ENCODE assay signal across 9 cellular contexts in genomic region chr18:48801728-48802542, GRCh38.
DNase-seq lines count a peak whose midpoint lies in the region; ATAC-seq, FAIRE-seq and TF ChIP-seq lines count a peak whose summit lies in the region.
"Had no signal": no experiment of that assay in that cellular context is flagged by ENCODE, and none has a peak within 500 bp of the region (broad histone marks: within the 10 kb centered on the region; RNA-seq: fewer than 3 reads in every experiment).

No MANE protein-coding gene starts in this region.

- H3K27ac ChIP-seq in ascending aorta (peak overlapping the region; percentile 86 to 88), thyroid gland (peak overlapping the region; percentile 82 to 87 (median 86))

- no peak for FAIRE-seq in frontal cortex (lab: Jason Lieb, UNC)

- H3K36me3 ChIP-seq in ascending aorta = no peaks in the 10 kb centered on the region
- H3K36me3 ChIP-seq in mucosa of descending colon (ENCODE audit: low read depth) = no peaks in the 10 kb centered on the region
- no peaks in the 10 kb centered on the region for H3K36me3 ChIP-seq in thyroid gland

- peak; percentile 95 for ATAC-seq in mucosa of descending colon
- ATAC-seq: gastroesophageal sphincter had no signal

- TF ChIP-seq POLR2A in thyroid gland (IDR thresholded peaks at IDR 0.05) = no peak

- WGBS in thyroid gland, 2 donors = 84 to 99% methylated on average over 7 of the region's 7 CpGs

- intact Hi-C loops in ascending aorta (cut with DNase I) (loop anchor here (5.0 kb wide), 1 partner anchor 70 kb away; no protein-coding TSS in a partner anchor), mucosa of descending colon (cut with DNase I, micrococcal nuclease) (no loop called here), thyroid gland (cut with DNase I) (no loop called here)

- no peak for TF ChIP-seq CTCF in ascending aorta (IDR thresholded peaks at IDR 0.05)
- no peak for TF ChIP-seq CTCF in mucosa of descending colon (IDR thresholded peaks at IDR 0.05)
- TF ChIP-seq CTCF in thyroid gland (IDR thresholded peaks at IDR 0.05) = no peak

- H3K27me3 ChIP-seq in ascending aorta = no peaks in the 10 kb centered on the region
- no peaks in the 10 kb centered on the region for H3K27me3 ChIP-seq in thyroid gland
- H3K27me3 ChIP-seq: gastroesophageal sphincter had no signal

- H3K4me3 ChIP-seq in ascending aorta = no peak overlapping the region
- no peak overlapping the region for H3K4me3 ChIP-seq in mucosa of descending colon
- no peak overlapping the region for H3K4me3 ChIP-seq in thyroid gland (replicated peaks in 1 of 3)
- H3K4me3 ChIP-seq: gastroesophageal sphincter had no signal

- H3K9me3 ChIP-seq in ascending aorta (no peaks in the 10 kb centered on the region), mucosa of descending colon (no peaks in the 10 kb centered on the region), thyroid gland (no peaks in the 10 kb centered on the region)
- H3K9me3 ChIP-seq: gastroesophageal sphincter had no signal

- DNase-seq in activated CD4-positive, alpha-beta T cell treated with anti-CD3 and anti-CD28 coated beads for 48 hours = peak; percentile 5
- no peak for DNase-seq in activated CD4-positive, alpha-beta T cell treated with anti-CD3 and anti-CD28 coated beads for 4 hours
- DNase-seq in ascending aorta (ENCODE audit: low spot score in 2 of 2) = peak in 1 of 2 donors; percentile 62
- DNase-seq in mucosa of descending colon = peak in 2 of 3 donors; percentile 37 to 71
- peak in 1 of 2 donors; percentile 5 for DNase-seq in thyroid gland
- no peak for DNase-seq in frontal cortex (ENCODE audit: low spot score in 2 of 2)
- no peak for DNase-seq in germinal center (ENCODE audit: low spot score)
- DNase-seq in stimulated activated CD4-positive, alpha-beta T cell treated with anti-CD3 and anti-CD28 coated beads, Interleukin-15, amount 100 ng/mL, for 24 hours = no peak

- peaks cover 25 to 63% of the 10 kb centered on the region in 2 donors for H3K4me1 ChIP-seq in ascending aorta
- peaks cover 10% of the 10 kb centered on the region for H3K4me1 ChIP-seq in mucosa of descending colon (ENCODE audit: low read depth)
- H3K4me1 ChIP-seq in thyroid gland = peaks cover 69 to 91% of the 10 kb centered on the region in 2 donors

Comparison
In these comparisons a context has a peak if more than half of its experiments do, and no peak if none do; other contexts are left out.
1. DNase-seq: peak in activated CD4-positive, alpha-beta T cell treated with anti-CD3 and anti-CD28 coated beads for 48 hours (single experiment) and mucosa of descending colon (2 of 3); none in activated CD4-positive, alpha-beta T cell treated with anti-CD3 and anti-CD28 coated beads for 4 hours (0 of 2), frontal cortex (0 of 2), germinal center (single experiment) and stimulated activated CD4-positive, alpha-beta T cell treated with anti-CD3 and anti-CD28 coated beads, Interleukin-15, amount 100 ng/mL, for 24 hours (single experiment).